22 cellular contexts compared by ENCODE assay signal in genomic region chr13:24232037-24232436, GRCh38.
A peak's percentile ranks its signal among the peaks of the same experiment; 100 is the strongest.
DNase-seq lines count a peak whose midpoint lies in the region; ATAC-seq, FAIRE-seq and TF ChIP-seq lines count a peak whose summit lies in the region.
"Had no signal": no experiment of that assay in that cellular context is flagged by ENCODE, and none has a peak within 500 bp of the region (broad histone marks: within the 10 kb centered on the region; RNA-seq: fewer than 3 reads in every experiment).

No MANE protein-coding gene starts in this region.

- H3K4me3 Mint-ChIP-seq in type B pancreatic cell (no peak overlapping the region), natural killer cell (no peak overlapping the region)
- H3K4me3 Mint-ChIP-seq: CD4-positive, alpha-beta memory T cell had no signal

- no peak overlapping the region for H3K56ac ChIP-seq in H1 (replicated peaks; ENCODE audit: insufficient read length, low read depth, low read length)

- no peak overlapping the region for H3K14ac ChIP-seq in H1 (ENCODE audit: insufficient read length)

- H3K36me3 ChIP-seq in PC-3 (ENCODE audit: low read depth, low read length): no peaks in the 10 kb centered on the region
- no peaks in the 10 kb centered on the region for H3K36me3 ChIP-seq in H1 (ENCODE audit: control insufficient read depth in 2 of 4, insufficient read depth in 4 of 4, low read length in 3 of 4)
- no peaks in the 10 kb centered on the region for H3K36me3 ChIP-seq in small intestine (ENCODE audit: control insufficient read depth in 2 of 2, insufficient read depth in 2 of 2, low read length in 2 of 2)
- H3K36me3 ChIP-seq: BLaER1 had no signal

- H3K4me2 ChIP-seq in PC-3 (ENCODE audit: low read length) (no peak overlapping the region), H1 (ENCODE audit: insufficient read depth in 1 of 2, low read depth in 2 of 2, low read length in 2 of 2) (no peak overlapping the region)
- H3K4me2 ChIP-seq: BLaER1 had no signal

- H3K27ac ChIP-seq in PC-3 (ENCODE audit: low read length) (no peak overlapping the region), H1 (ENCODE audit: low read depth, low read length) (no peak overlapping the region), small intestine (ENCODE audit: low read depth in 1 of 2, low read length in 1 of 2) (no peak overlapping the region)
- H3K27ac ChIP-seq: BLaER1, HL-60 had no signal

- H3K9me3 Mint-ChIP-seq in type B pancreatic cell (no peaks in the 10 kb centered on the region), natural killer cell (no peaks in the 10 kb centered on the region)
- H3K9me3 Mint-ChIP-seq: CD4-positive, alpha-beta memory T cell had no signal

- CTCF ChIA-PET in PC-3 (lab: Charles Lee) (no interaction called here), H1 (lab: Charles Lee; ENCODE audit: partially characterized antibody) (interaction anchor here (0.6 to 2.4 kb wide), 8 partner anchors 8 to 376 kb away, joined by 3 to 7 read pairs (median 4); no protein-coding TSS in a partner anchor)

- intact Hi-C loops in PC-3 (cut with micrococcal nuclease): no loop called here
- intact Hi-C loops in natural killer cell (cut with micrococcal nuclease): no loop called here

- H2AFZ ChIP-seq in PC-3 (ENCODE audit: low read length) (no peak overlapping the region), H1 (ENCODE audit: low read length) (no peak overlapping the region)

- H3F3A ChIP-seq in PC-3 (ENCODE audit: low read length, unreplicated experiment): no peaks in the 10 kb centered on the region

- ATAC-seq in PC-3: peak; percentile 42; the same call in 1 of the 2 replicates
- ATAC-seq in GM21619 (IDR thresholded peaks at IDR 0.05; ENCODE audit: unreplicated experiment): no peak
- no peak for ATAC-seq in natural killer cell
- ATAC-seq: HepG2 had no signal

- no peak overlapping the region for H3K18ac ChIP-seq in H1 (ENCODE audit: extremely low read depth, low read length)

- no peak for FAIRE-seq in H1 (lab: Jason Lieb, UNC)
- no peak for FAIRE-seq in small intestine (lab: Jason Lieb, UNC)
- FAIRE-seq: GM12891, HepG2 had no signal

- no peak overlapping the region for H2BK120ac ChIP-seq in H1 (replicated peaks; ENCODE audit: low read depth, low read length)

- no peak overlapping the region for H3K23ac ChIP-seq in H1 (ENCODE audit: insufficient read length)

- no peak for TF ChIP-seq POLR2A in H1 (IDR thresholded peaks at IDR 0.05; ENCODE audit: control extremely low read depth in 1 of 2, low read depth in 2 of 2, low read length in 2 of 2)

- H3K9me3 ChIP-seq in PC-3 (ENCODE audit: low read length): no peaks in the 10 kb centered on the region
- no peaks in the 10 kb centered on the region for H3K9me3 ChIP-seq in H1 (ENCODE audit: insufficient read depth in 2 of 2, low read depth in 1 of 2, low read length in 1 of 2)
- no peaks in the 10 kb centered on the region for H3K9me3 ChIP-seq in small intestine (ENCODE audit: control insufficient read depth, low read depth)
- H3K9me3 ChIP-seq: BLaER1 had no signal

- TF ChIP-seq EP300 in H1 (IDR thresholded peaks at IDR 0.05; ENCODE audit: borderline replicate concordance in 1 of 2, low read depth in 2 of 2, low read length in 2 of 2): no peak

- H3K27me3 Mint-ChIP-seq in type B pancreatic cell (no peaks in the 10 kb centered on the region), natural killer cell (ENCODE audit: low read depth in 2 of 2) (no peaks in the 10 kb centered on the region)
- H3K27me3 Mint-ChIP-seq: CD4-positive, alpha-beta memory T cell had no signal

- H3K23me2 ChIP-seq in H1 (ENCODE audit: low read depth, low read length): no peaks in the 10 kb centered on the region

- no peak overlapping the region for H2BK20ac ChIP-seq in H1 (ENCODE audit: low read length)

- DNase-seq in NCI-H524 (lab: John Stamatoyannopoulos, UW) (peak; percentile 54 to 85), PC-3 (peak; percentile 10), H1 (ENCODE audit: low read depth in 1 of 2, low spot score in 2 of 2) (no peak), small intestine (peak; percentile 91), type B pancreatic cell (ENCODE audit: extremely low spot score, unreplicated experiment) (no peak), natural killer cell (no peak)
- DNase-seq: CD4-positive, alpha-beta memory T cell; HCEC 1CT; KBM-7; MM.1S; NCI-H1048; NCI-H1417 treated with DMSO at 0.1 percent for 48 hours; NCI-H187 treated with DMSO at 0.1 percent for 48 hours; NCI-H2227 treated with DMSO at 0.1 percent for 48 hours; NCI-H510A; OCI-M1; Right ventricle myocardium superior had no signal

- POLR2A ChIA-PET in PC-3 (lab: Charles Lee; ENCODE audit: unreplicated experiment) (no interaction called here), H1 (lab: Charles Lee; ENCODE audit: partially characterized antibody) (no interaction called here)

- H4K91ac ChIP-seq in H1 (replicated peaks; ENCODE audit: insufficient read length, low read length): no peak overlapping the region

- TF ChIP-seq CTCF in PC-3 (conservative IDR thresholded peaks at IDR 0.05; ENCODE audit: low read depth, low read length) (no peak), H1 (IDR thresholded peaks at IDR 0.05; ENCODE audit: control extremely low read depth in 1 of 3, insufficient read depth in 1 of 3, low read depth in 1 of 3, low read length in 3 of 3) (no peak), type B pancreatic cell (conservative IDR thresholded peaks at IDR 0.05) (no peak), natural killer cell (IDR thresholded peaks at IDR 0.05) (no peak)

- no peaks in the 10 kb centered on the region for H3K9me2 ChIP-seq in PC-3 (replicated peaks; ENCODE audit: low read length)

- H4K5ac ChIP-seq in H1 (ENCODE audit: insufficient read length, low read depth, low read length): no peak overlapping the region

- peaks cover 17% of the 10 kb centered on the region for H3K79me2 ChIP-seq in PC-3 (ENCODE audit: low read length)
- H3K79me2 ChIP-seq in H1 (ENCODE audit: control insufficient read depth in 1 of 2, insufficient read depth in 2 of 2, low read length in 2 of 2): peaks cover 0 to 51% of the 10 kb centered on the region in 2 experiments; a peak in 2 of 4 replicates

- 0 out of 2 replicates have a peak overlapping the region, but pooled peaks have one; percentile 65 for H2BK15ac ChIP-seq in H1 (ENCODE audit: low read length)

- peaks cover 6% of the 10 kb centered on the region; the same call in 1 of the 2 replicates for H3K79me1 ChIP-seq in H1 (ENCODE audit: low read depth, low read length)

- no TSS peak for BruUV-seq in PC-3 (replicated peaks; lab: Mats Ljungman, UMichigan)

- no peak overlapping the region for H3K4ac ChIP-seq in H1 (replicated peaks; ENCODE audit: insufficient read length, low read depth, low read length)

- H3K4me3 ChIP-seq in PC-3 (ENCODE audit: low read length) (no peak overlapping the region), H1 (ENCODE audit: extremely low read depth in 1 of 4, insufficient read depth in 2 of 4, low read depth in 3 of 4, low read length in 4 of 4) (no peak overlapping the region), small intestine (ENCODE audit: low read depth in 1 of 2, low read length in 2 of 2) (no peak overlapping the region)
- H3K4me3 ChIP-seq: BLaER1 had no signal

- no peak overlapping the region for H2BK5ac ChIP-seq in H1 (ENCODE audit: low read depth, low read length)

- H3K36me3 Mint-ChIP-seq in type B pancreatic cell: no peaks in the 10 kb centered on the region
- H3K36me3 Mint-ChIP-seq in natural killer cell: no peaks in the 10 kb centered on the region
- H3K36me3 Mint-ChIP-seq: CD4-positive, alpha-beta memory T cell had no signal

- peaks cover 10% of the 10 kb centered on the region for H3K4me1 ChIP-seq in PC-3 (ENCODE audit: insufficient read depth, low read length)
- peaks cover 0 to 5% (median 0%) of the 10 kb centered on the region in 4 experiments; a peak in 3 of 7 replicates for H3K4me1 ChIP-seq in H1 (replicated peaks in 1 of 4; ENCODE audit: control insufficient read depth in 3 of 4, insufficient read depth in 4 of 4, low read length in 3 of 4)
- peaks cover 3 to 9% of the 10 kb centered on the region in 2 donors for H3K4me1 ChIP-seq in small intestine (ENCODE audit: control insufficient read depth in 2 of 2, insufficient read depth in 1 of 2, low read depth in 1 of 2, low read length in 1 of 2)
- H3K4me1 ChIP-seq: BLaER1 had no signal

- no peak overlapping the region for H3K27ac Mint-ChIP-seq in type B pancreatic cell
- no peak overlapping the region for H3K27ac Mint-ChIP-seq in natural killer cell
- H3K27ac Mint-ChIP-seq: CD4-positive, alpha-beta memory T cell had no signal

- no peak overlapping the region for H2BK12ac ChIP-seq in H1 (ENCODE audit: low read depth, low read length)

- TF ChIP-seq RAD21 in H1 (IDR thresholded peaks at IDR 0.05 in 1 of 2, conservative IDR thresholded peaks at IDR 0.05 in 1 of 2; ENCODE audit: low read depth in 2 of 2, low read length in 2 of 2): no peak

- no peak overlapping the region for H4K8ac ChIP-seq in H1 (ENCODE audit: extremely low read depth, insufficient read depth, low read length)

- H2AK5ac ChIP-seq in H1 (ENCODE audit: low read depth, low read length): no peak overlapping the region

- H3K27me3 ChIP-seq in PC-3 (ENCODE audit: low read length): no peaks in the 10 kb centered on the region
- H3K27me3 ChIP-seq in H1 (replicated peaks in 1 of 4; ENCODE audit: control insufficient read depth in 3 of 4, extremely low read depth in 1 of 4, insufficient read depth in 3 of 4, low read length in 3 of 4): no peaks in the 10 kb centered on the region; a peak in 1 of 7 replicates
- no peaks in the 10 kb centered on the region for H3K27me3 ChIP-seq in small intestine (ENCODE audit: control insufficient read depth in 2 of 2, insufficient read depth in 2 of 2, low read length in 2 of 2)
- H3K27me3 ChIP-seq: BLaER1 had no signal

- H4K20me1 ChIP-seq in PC-3 (ENCODE audit: low read length): 0 out of 2 replicates have a peak, but pooled peaks cover 3% of the 10 kb centered on the region
- H4K20me1 ChIP-seq in H1 (replicated peaks in 1 of 2; ENCODE audit: control insufficient read depth in 1 of 2, insufficient read depth in 2 of 2, low read length in 2 of 2): peaks cover 0 to 6% of the 10 kb centered on the region in 2 experiments
- H4K20me1 ChIP-seq: BLaER1 had no signal

- WGBS in H1 (ENCODE audit: extremely low coverage in 1 of 2, insufficient coverage in 1 of 2, insufficient read length in 1 of 2, insufficient replicate concordance in 2 of 2, low coverage in 1 of 2, low lambda C conversion rate in 2 of 2, missing lambda C conversion rate in 1 of 2), 2 experiments: 94% methylated on average over 5 of the region's 5 CpGs; no CpG with 5 or more reads in 1 of the 2 experiments
- 27 to 65% (median 43%) methylated on average over 5 of the region's 5 CpGs for WGBS in small intestine, 3 donors

- H3K9ac ChIP-seq in PC-3 (ENCODE audit: low read length) (no peak overlapping the region), H1 (replicated peaks in 1 of 4; ENCODE audit: extremely low read depth in 1 of 4, low read depth in 3 of 4, low read length in 3 of 4) (no peak overlapping the region)
- H3K9ac ChIP-seq: BLaER1 had no signal

- H3K4me1 Mint-ChIP-seq in type B pancreatic cell (ENCODE audit: unreplicated experiment) (peaks cover 17% of the 10 kb centered on the region), natural killer cell (peaks cover 33 to 37% of the 10 kb centered on the region in 2 donors)

TF ChIP-seq in H1, 55 proteins besides CTCF, POLR2A, EP300 and RAD21 (continues in another document):
- TF ChIP-seq HDAC2 (IDR thresholded peaks at IDR 0.05; ENCODE audit: borderline replicate concordance in 1 of 2, low read depth in 2 of 2, low read length in 2 of 2) (no peak), SP2 (IDR thresholded peaks at IDR 0.05; ENCODE audit: low read length) (no peak), POU5F1 (IDR thresholded peaks at IDR 0.05; ENCODE audit: low read depth, low read length) (no peak)

Comparison
In these comparisons a context has a peak if more than half of its experiments do, and no peak if none do; other contexts are left out.
1. DNase-seq: peak in NCI-H524 (2 of 2), PC-3 (single experiment) and small intestine (single experiment); none in H1 (0 of 2), type B pancreatic cell (single experiment) and natural killer cell (single experiment).